ENCODE assay signal across 8 cellular contexts in genomic region chr16:23640669-23640958, GRCh38. TPM values are rescaled to one million over a fixed set of nuclear protein-coding genes. Genes with fewer than 3 reads are reported as not detected.
A peak's percentile ranks its signal among the peaks of the same experiment; 100 is the strongest.
DNase-seq lines count a peak whose midpoint lies in the region; ATAC-seq and TF ChIP-seq lines count a peak whose summit lies in the region.

No MANE protein-coding gene starts in this region.

- H3K4me1 ChIP-seq in right lobe of liver (peaks cover 0 to 15% (median 0%) of the 10 kb centered on the region in 4 donors), transverse colon (peaks cover 8 to 22% (median 20%) of the 10 kb centered on the region in 4 donors)

- 2% methylated on average over 9 of the region's 9 CpGs for WGBS in right lobe of liver (ENCODE audit: insufficient coverage, low coverage, low lambda C conversion rate, missing lambda C conversion rate)
- 0 to 1% methylated on average over 6 to 9 of the region's 9 CpGs for WGBS in transverse colon (ENCODE audit: low coverage in 1 of 2), 2 donors

- H3K4me3 ChIP-seq in astrocyte of the spinal cord (ENCODE audit: low read depth, low read length): peak overlapping the region; percentile 100
- H3K4me3 ChIP-seq in right lobe of liver: peak overlapping the region; percentile 93 to 99 (median 94)
- H3K4me3 ChIP-seq in transverse colon: peak overlapping the region; percentile 65 to 94 (median 88)

- H3K9me3 ChIP-seq in right lobe of liver (no peaks in the 10 kb centered on the region), transverse colon (no peaks in the 10 kb centered on the region)

- no peak for ATAC-seq in right lobe of liver
- ATAC-seq in GM18519 (IDR thresholded peaks at IDR 0.05; ENCODE audit: low FRiP score, unreplicated experiment): no peak

- TF ChIP-seq POLR2A in right lobe of liver (IDR thresholded peaks at IDR 0.05) (no peak), transverse colon (IDR thresholded peaks at IDR 0.05) (no peak)

- H3K36me3 ChIP-seq in right lobe of liver (peaks cover 6 to 15% (median 9%) of the 10 kb centered on the region in 4 donors), transverse colon (peaks cover 0 to 29% (median 8%) of the 10 kb centered on the region in 4 donors)

- TF ChIP-seq EP300 in transverse colon (IDR thresholded peaks at IDR 0.05; ENCODE audit: low read depth): no peak

- peak; percentile 1 for DNase-seq in DMS53 treated with DMSO at 0.1 percent for 48 hours (lab: John Stamatoyannopoulos, UW; ENCODE audit: unreplicated experiment)
- peak; percentile 15 for DNase-seq in HuH-7.5 (ENCODE audit: low spot score)
- DNase-seq in astrocyte of the spinal cord (ENCODE audit: low read depth, low spot score): no peak
- DNase-seq in right lobe of liver: no peak
- DNase-seq in transverse colon: no peak
- DNase-seq in dedifferentiated amniotic fluid mesenchymal stem cell (ENCODE audit: extremely low spot score): no peak
- no peak for DNase-seq in GM19238 (ENCODE audit: insufficient read length, low spot score)

- no peaks in the 10 kb centered on the region for H3K27me3 ChIP-seq in right lobe of liver
- H3K27me3 ChIP-seq in transverse colon: no peaks in the 10 kb centered on the region

- in situ Hi-C loops in astrocyte of the spinal cord (cut with HindIII; ENCODE audit: low sequenced_read_pairs): no loop called here
- in situ Hi-C loops in transverse colon (cut with MboI; ENCODE audit: low pct_ligation_motif_present in 1 of 4, low pct_unique_long_range_greater_than_20kb in 1 of 4, low sequenced_read_pairs in 3 of 4): no loop called here

- H3K27ac ChIP-seq in right lobe of liver (peak overlapping the region; percentile 53 to 70 (median 63)), transverse colon (peak overlapping the region; percentile 78 to 86 (median 85))

- TF ChIP-seq CTCF in astrocyte of the spinal cord (IDR thresholded peaks at IDR 0.05; ENCODE audit: low read depth, low read length): no peak
- TF ChIP-seq CTCF in right lobe of liver (IDR thresholded peaks at IDR 0.05): no peak
- no peak for TF ChIP-seq CTCF in transverse colon (IDR thresholded peaks at IDR 0.05)

- intact Hi-C loops in right lobe of liver (cut with DNase I): no loop called here
- intact Hi-C loops in transverse colon (cut with DNase I; ENCODE audit: low total_unique reads): no loop called here

RNA-seq across cellular contexts. Expression of gene PALB2, which starts 0.5 kb away (rescaled TPM):
- total RNA-seq in right lobe of liver (1 to 10 TPM; 4.3 to 7.7 (median 5.4) TPM), transverse colon (10 to 100 TPM in 1 of 4 donors, 1 to 10 TPM in 3; 1.4 to 10.6 (median 8.0) TPM)

RNA-seq across cellular contexts. Expression of gene DCTN5, which starts 0.7 kb away (rescaled TPM):
- total RNA-seq in right lobe of liver: 10 to 100 TPM; 10.0 to 18.9 (median 18.3) TPM
- 10 to 100 TPM in 3 of 4 donors, 1 to 10 TPM in 1; 8.0 to 52.2 (median 37.5) TPM for total RNA-seq in transverse colon

RNA-seq across cellular contexts. Expression of gene PLK1, which starts 38.1 kb away (rescaled TPM):
- 1 to 10 TPM in 4 of 6 experiments, under 1 TPM in 2; 0.61 to 3.6 (median 1.8) TPM for total RNA-seq in right lobe of liver
- total RNA-seq in transverse colon: 10 to 100 TPM in 1 of 4 donors, 1 to 10 TPM in 3; 1.5 to 20.1 (median 4.3) TPM

RNA-seq across cellular contexts. Expression of gene NDUFAB1, which starts 44.5 kb away (rescaled TPM):
- total RNA-seq in right lobe of liver (10 to 100 TPM; 53.9 to 87.3 (median 63.9) TPM), transverse colon (100 to 1,000 TPM in 2 of 4 donors, 10 to 100 TPM in 2; 73.3 to 142 (median 108) TPM)

Comparison
In these comparisons a context has a peak if more than half of its experiments do, and no peak if none do; other contexts are left out.
1. DNase-seq: peak in DMS53 treated with DMSO at 0.1 percent for 48 hours (single experiment) and HuH-7.5 (single experiment); none in astrocyte of the spinal cord (single experiment), right lobe of liver (0 of 3), transverse colon (single experiment), dedifferentiated amniotic fluid mesenchymal stem cell (single experiment) and GM19238 (single experiment).
2. Peak in every context shown above with its lines, with median percentiles within 50 percentile points of each other: H3K4me3 ChIP-seq.